15 cellular contexts compared by ENCODE assay signal in genomic region chr17:47200325-47200663, GRCh38. TPM values are rescaled to one million over a fixed set of nuclear protein-coding genes. Genes with fewer than 3 reads are reported as not detected.
DNase-seq lines count a peak whose midpoint lies in the region; ATAC-seq and TF ChIP-seq lines count a peak whose summit lies in the region.
"Had no signal": no experiment of that assay in that cellular context is flagged by ENCODE, and none has a peak within 500 bp of the region (broad histone marks: within the 10 kb centered on the region; RNA-seq: fewer than 3 reads in every experiment).

No MANE protein-coding gene starts in this region.

- no peaks in the 10 kb centered on the region for H3K27me3 ChIP-seq in neural progenitor cell
- H3K27me3 ChIP-seq: thyroid gland had no signal

- no peak overlapping the region for H3K4me3 ChIP-seq in neural progenitor cell
- H3K4me3 ChIP-seq: A549, thyroid gland had no signal

- peaks cover 2% of the 10 kb centered on the region for H3K4me1 ChIP-seq in neural progenitor cell
- H3K4me1 ChIP-seq: A549 had no signal

- no peak for DNase-seq in T-helper 2 cell treated with Interferon-gamma antibody and Interleukin-4, amounts not matched to agents 5 μg/mL and 100 μg/mL, for 36 hours (ENCODE audit: low spot score)
- DNase-seq in T-helper 2 cell (no peak), neural progenitor cell (ENCODE audit: low spot score) (no peak), 8988T (no peak), foreskin melanocyte (no peak)
- DNase-seq: NCI-H226, thyroid gland had no signal

- peaks cover 7% of the 10 kb centered on the region for H3K27me3 Mint-ChIP-seq in T-helper 2 cell treated with Interferon-gamma antibody and Interleukin-4, amounts not matched to agents 5 μg/mL and 100 μg/mL, for 36 hours (ENCODE audit: low read depth)
- H3K27me3 Mint-ChIP-seq in IgD-negative memory B cell, result peaks cover 2% of the 10 kb centered on the region
- no peaks in the 10 kb centered on the region for H3K27me3 Mint-ChIP-seq in activated T-helper 17 cell treated with anti-CD3 and anti-CD28 coated beads, Interleukin-2, amount 50 U/mL, for 72 hours
- peaks cover 8% of the 10 kb centered on the region for H3K27me3 Mint-ChIP-seq in neural progenitor cell (ENCODE audit: insufficient read depth, low read depth)

- no peak overlapping the region for H3K4me3 Mint-ChIP-seq in T-helper 2 cell treated with Interferon-gamma antibody and Interleukin-4, amounts not matched to agents 5 μg/mL and 100 μg/mL, for 36 hours
- H3K4me3 Mint-ChIP-seq in IgD-negative memory B cell (peak overlapping the region; percentile 31 to 82 (median 60)), neural progenitor cell (no peak overlapping the region)
- H3K4me3 Mint-ChIP-seq in activated T-helper 17 cell treated with anti-CD3 and anti-CD28 coated beads, Interleukin-2, amount 50 U/mL, for 72 hours, result no peak overlapping the region

- H4K20me1 ChIP-seq in neural progenitor cell (ENCODE audit: low read depth), result no peaks in the 10 kb centered on the region

- H3K9me3 ChIP-seq in neural progenitor cell (ENCODE audit: low read depth), result no peaks in the 10 kb centered on the region
- H3K9me3 ChIP-seq: thyroid gland had no signal

- H3K9ac ChIP-seq in neural progenitor cell, result no peak overlapping the region

- H3K27ac ChIP-seq in neural progenitor cell, result no peak overlapping the region
- H3K27ac ChIP-seq: A549, thyroid gland had no signal

- H3F3A ChIP-seq in neural progenitor cell (ENCODE audit: low read depth), result no peaks in the 10 kb centered on the region

- H3K4me1 Mint-ChIP-seq in T-helper 2 cell treated with Interferon-gamma antibody and Interleukin-4, amounts not matched to agents 5 μg/mL and 100 μg/mL, for 36 hours (ENCODE audit: low read depth), result peaks cover 32% of the 10 kb centered on the region
- H3K4me1 Mint-ChIP-seq in IgD-negative memory B cell (peaks cover 35 to 41% (median 39%) of the 10 kb centered on the region in 3 donors), neural progenitor cell (peaks cover 8% of the 10 kb centered on the region)
- peaks cover 20% of the 10 kb centered on the region for H3K4me1 Mint-ChIP-seq in activated T-helper 17 cell treated with anti-CD3 and anti-CD28 coated beads, Interleukin-2, amount 50 U/mL, for 72 hours

- no peaks in the 10 kb centered on the region for H3K36me3 Mint-ChIP-seq in T-helper 2 cell treated with Interferon-gamma antibody and Interleukin-4, amounts not matched to agents 5 μg/mL and 100 μg/mL, for 36 hours (ENCODE audit: low read depth)
- peaks cover 4% of the 10 kb centered on the region for H3K36me3 Mint-ChIP-seq in IgD-negative memory B cell
- H3K36me3 Mint-ChIP-seq in activated T-helper 17 cell treated with anti-CD3 and anti-CD28 coated beads, Interleukin-2, amount 50 U/mL, for 72 hours (ENCODE audit: low read depth), result no peaks in the 10 kb centered on the region
- H3K36me3 Mint-ChIP-seq in neural progenitor cell, result no peaks in the 10 kb centered on the region

- no peaks in the 10 kb centered on the region for H3K79me2 ChIP-seq in neural progenitor cell (ENCODE audit: low read depth)

- ATAC-seq in activated T-helper 17 cell treated with anti-CD3 and anti-CD28 coated beads, Interleukin-2, amount 50 U/mL, for 72 hours (replicated peaks), result no peak
- no peak for ATAC-seq in GM19467 (IDR thresholded peaks at IDR 0.05; ENCODE audit: unreplicated experiment)
- ATAC-seq: A549, esophagus mucosa had no signal

- H3K9me3 Mint-ChIP-seq in T-helper 2 cell treated with Interferon-gamma antibody and Interleukin-4, amounts not matched to agents 5 μg/mL and 100 μg/mL, for 36 hours, result no peaks in the 10 kb centered on the region
- no peaks in the 10 kb centered on the region for H3K9me3 Mint-ChIP-seq in IgD-negative memory B cell
- H3K9me3 Mint-ChIP-seq in activated T-helper 17 cell treated with anti-CD3 and anti-CD28 coated beads, Interleukin-2, amount 50 U/mL, for 72 hours, result no peaks in the 10 kb centered on the region
- peaks cover 2% of the 10 kb centered on the region for H3K9me3 Mint-ChIP-seq in neural progenitor cell

- H3K4me2 ChIP-seq in neural progenitor cell, result no peak overlapping the region
- H3K4me2 ChIP-seq: A549 had no signal

- no peaks in the 10 kb centered on the region for H3K36me3 ChIP-seq in neural progenitor cell
- H3K36me3 ChIP-seq: thyroid gland had no signal

- peak overlapping the region; percentile 31 for H2AFZ ChIP-seq in neural progenitor cell (replicated peaks)

- no peak for TF ChIP-seq CTCF in neural progenitor cell (IDR thresholded peaks at IDR 0.05)

- peak overlapping the region; percentile 64 for H3K27ac Mint-ChIP-seq in T-helper 2 cell treated with Interferon-gamma antibody and Interleukin-4, amounts not matched to agents 5 μg/mL and 100 μg/mL, for 36 hours
- peak overlapping the region; percentile 88 to 98 (median 88) for H3K27ac Mint-ChIP-seq in IgD-negative memory B cell
- H3K27ac Mint-ChIP-seq in activated T-helper 17 cell treated with anti-CD3 and anti-CD28 coated beads, Interleukin-2, amount 50 U/mL, for 72 hours, result peak overlapping the region; percentile 12
- H3K27ac Mint-ChIP-seq in neural progenitor cell, result no peak overlapping the region

RNA-seq across cellular contexts. Expression of gene MYL4, which starts 8.9 kb away (rescaled TPM):
- not detected for polyA plus RNA-seq in IgD-negative memory B cell
- total RNA-seq in activated T-helper 17 cell treated with anti-CD3 and anti-CD28 coated beads, Interleukin-2, amount 50 U/mL, for 72 hours, result under 1 TPM; 0.30 to 0.53 TPM
- total RNA-seq in neural progenitor cell (ENCODE audit: low replicate concordance), result 0.37 and 0.93 TPM in 2 replicates
- total RNA-seq: activated CD8-positive, alpha-beta memory T cell treated with anti-CD3 and anti-CD28 coated beads for 36 hours; esophagus mucosa; RPMI7951; T-helper 2 cell treated with Interferon-gamma antibody and Interleukin-4, amounts not matched to agents 100 ng/mL and 5 ng/mL, for 36 hours had no signal
- polyA plus RNA-seq: A549 had no signal

RNA-seq across cellular contexts. Expression of gene CDC27, which starts 11.2 kb away (rescaled TPM):
- polyA plus RNA-seq in IgD-negative memory B cell, result 90.9 TPM
- 100 to 1,000 TPM; 122 to 146 TPM for total RNA-seq in activated T-helper 17 cell treated with anti-CD3 and anti-CD28 coated beads, Interleukin-2, amount 50 U/mL, for 72 hours
- 104 and 167 TPM in 2 replicates for total RNA-seq in neural progenitor cell (ENCODE audit: low replicate concordance)

RNA-seq across cellular contexts. Expression of gene ITGB3, which starts 53.3 kb away (rescaled TPM):
- polyA plus RNA-seq in IgD-negative memory B cell, result 3.4 TPM
- total RNA-seq in activated T-helper 17 cell treated with anti-CD3 and anti-CD28 coated beads, Interleukin-2, amount 50 U/mL, for 72 hours, result under 1 TPM in 1 of 2 donors, not detected in 1; 0.11 TPM
- 0.47 TPM in 1 of 2 replicates, not detected in the other for total RNA-seq in neural progenitor cell (ENCODE audit: low replicate concordance)

Comparison
In these comparisons a context has a peak if more than half of its experiments do, and no peak if none do; other contexts are left out.
1. H3K4me3 Mint-ChIP-seq: peak in IgD-negative memory B cell (4 of 4); none in T-helper 2 cell treated with Interferon-gamma antibody and Interleukin-4, amounts not matched to agents 5 μg/mL and 100 μg/mL, for 36 hours (single experiment), activated T-helper 17 cell treated with anti-CD3 and anti-CD28 coated beads, Interleukin-2, amount 50 U/mL, for 72 hours (single experiment) and neural progenitor cell (single experiment).